In genomic region chr1:33346921-33347649, GRCh38 we compare ENCODE assay signal across 8 cellular contexts. TPM values are rescaled to one million over a fixed set of nuclear protein-coding genes. Genes with fewer than 3 reads are reported as not detected.
A peak's percentile ranks its signal among the peaks of the same experiment; 100 is the strongest.
DNase-seq lines count a peak whose midpoint lies in the region; ATAC-seq, FAIRE-seq and TF ChIP-seq lines count a peak whose summit lies in the region.

No MANE protein-coding gene starts in this region.

- TF ChIP-seq POLR2A in K562 (conservative IDR thresholded peaks at IDR 0.05), result peak; percentile 48; the same call in 1 of the 2 replicates

- no peaks in the 10 kb centered on the region for H3K27me3 ChIP-seq in K562 (ENCODE audit: control insufficient read depth in 2 of 2, insufficient read depth in 2 of 2, low read length in 2 of 2)
- H3K27me3 ChIP-seq in stomach smooth muscle (ENCODE audit: control insufficient read depth in 1 of 2, insufficient read depth in 2 of 2, low read length in 2 of 2), result no peaks in the 10 kb centered on the region

- FAIRE-seq in K562 (lab: Jason Lieb, UNC), result no peak

- H4K20me1 ChIP-seq in K562 (replicated peaks; ENCODE audit: control insufficient read depth, insufficient read depth, low read length), result peaks cover 26% of the 10 kb centered on the region

- H3K9me3 ChIP-seq in K562 (replicated peaks; ENCODE audit: control insufficient read depth, insufficient read depth, low read depth, low read length) (no peaks in the 10 kb centered on the region), stomach smooth muscle (ENCODE audit: control insufficient read depth in 2 of 2, low read length in 2 of 2) (no peaks in the 10 kb centered on the region)

- 33% methylated on average over 2 of the region's 2 CpGs for WGBS in K562 (ENCODE audit: insufficient coverage, low coverage, missing lambda C conversion rate)

- peaks cover 74% of the 10 kb centered on the region for H3K79me2 ChIP-seq in K562 (ENCODE audit: control insufficient read depth, insufficient read depth, low read length)

- in situ Hi-C loops in Caki2 (cut with HindIII; ENCODE audit: low pct_unique_long_range_greater_than_20kb, low sequenced_read_pairs) (no loop called here), K562 (cut with MboI) (no loop called here)

- H3K27ac ChIP-seq in K562 (ENCODE audit: extremely low read depth, low read depth, low read length) (peak overlapping the region; percentile 3; the same call in 1 of the 3 replicates), stomach smooth muscle (ENCODE audit: low read length) (peak overlapping the region; percentile 73)

- no peak for TF ChIP-seq CTCF in K562 (IDR thresholded peaks at IDR 0.05 in 2 of 3, conservative IDR thresholded peaks at IDR 0.05 in 1 of 3; ENCODE audit: insufficient read depth in 2 of 3, low read depth in 1 of 3, low read length in 3 of 3)

- ATAC-seq in K562 (0 out of 3 replicates have a peak, but pooled peaks have one; percentile 1), HG02885 (IDR thresholded peaks at IDR 0.05; ENCODE audit: poor library complexity, unreplicated experiment) (no peak), GM21360 (IDR thresholded peaks at IDR 0.05; ENCODE audit: unreplicated experiment) (no peak)

- DNase-seq in Caki2 (ENCODE audit: low read depth), result peak; percentile 71
- DNase-seq in MV-4-11 (lab: John Stamatoyannopoulos, UW), result peak; percentile 82
- peak in 2 of 4 experiments; percentile 36 to 61 for DNase-seq in K562 (ENCODE audit: extremely low read depth in 1 of 4, low spot score in 3 of 4)
- peak; percentile 97 for DNase-seq in kidney tubule cell (ENCODE audit: low spot score)
- DNase-seq in NCI-H1105 treated with DMSO at 0.1 percent for 48 hours (lab: John Stamatoyannopoulos, UW), result no peak

- H3K36me3 ChIP-seq in K562 (ENCODE audit: control insufficient read depth, insufficient read depth, low read length), result peaks cover 39% of the 10 kb centered on the region; the same call in 2 of the 3 replicates
- H3K36me3 ChIP-seq in stomach smooth muscle (ENCODE audit: control insufficient read depth in 2 of 2, insufficient read depth in 2 of 2, low read length in 2 of 2), result peaks cover 0 to 6% of the 10 kb centered on the region in 2 donors

- H3K4me1 ChIP-seq in K562 (replicated peaks in 1 of 2; ENCODE audit: control insufficient read depth in 2 of 2, insufficient read depth in 2 of 2, low read length in 2 of 2) (peaks cover 35% of the 10 kb centered on the region in 2 experiments), stomach smooth muscle (ENCODE audit: control insufficient read depth, insufficient read depth, low read length) (peaks cover 59% of the 10 kb centered on the region)

- 0 out of 2 replicates have a peak, but pooled peaks have one; percentile 19 for TF ChIP-seq EP300 in K562 (IDR thresholded peaks at IDR 0.05; ENCODE audit: low read length)

- no peak for TF ChIP-seq RAD21 in K562 (CRISPR knock-in tag; conservative IDR thresholded peaks at IDR 0.05 in 1 of 2, IDR thresholded peaks at IDR 0.05 in 1 of 2)

- H3K4me2 ChIP-seq in K562 (ENCODE audit: insufficient read depth, low read length), result peak overlapping the region; percentile 79

- H3K9ac ChIP-seq in K562 (ENCODE audit: insufficient read depth in 1 of 2, low read depth in 2 of 2, low read length in 2 of 2) (peak overlapping the region; percentile 21 to 49; a peak in 1 of 4 replicates), stomach smooth muscle (ENCODE audit: low read length in 2 of 2) (peak overlapping the region; percentile 80 to 93)

- BruUV-seq in K562 (replicated peaks; lab: Mats Ljungman, UMichigan), result no TSS peak

- H2AFZ ChIP-seq in K562 (ENCODE audit: low read depth, low read length), result no peak overlapping the region

- peak overlapping the region; percentile 71; the same call in 1 of the 2 replicates for H3K4me3 ChIP-seq in K562
- H3K4me3 ChIP-seq in stomach smooth muscle (ENCODE audit: low read length in 2 of 2), result peak overlapping the region; percentile 69 to 82

- H3K9me1 ChIP-seq in K562 (ENCODE audit: control insufficient read depth, insufficient read depth, low read length), result peaks cover 7% of the 10 kb centered on the region

- POLR2A ChIA-PET in K562 (lab: Yijun Ruan, JAX), result interaction anchor here (1.2 to 1.8 kb wide), 2 partner anchors 8 to 11 kb away, joined by 5 to 13 read pairs; no protein-coding TSS in a partner anchor

- intact Hi-C loops in K562 (cut with micrococcal nuclease), result no loop called here

- CTCF ChIA-PET in K562 (lab: Yijun Ruan, JAX; ENCODE audit: low intra/inter-chr PET ratio), result no interaction called here

TF ChIP-seq in K562, 482 proteins besides CTCF, POLR2A, EP300 and RAD21 (continues in another document):
- no peak for TF ChIP-seq SNAPC5 (CRISPR knock-in tag; IDR thresholded peaks at IDR 0.05)
- no peak; the same call in 1 of the 2 replicates for TF ChIP-seq ESRRA (IDR thresholded peaks at IDR 0.05; ENCODE audit: borderline replicate concordance, low read depth)
- no peak for TF ChIP-seq NR2C2 (CRISPR knock-in tag; IDR thresholded peaks at IDR 0.05)
- peak; percentile 84; the same call in 1 of the 2 replicates for TF ChIP-seq NR2C2 (tag; IDR thresholded peaks at IDR 0.05)
- TF ChIP-seq ZBTB33 (CRISPR knock-in tag; IDR thresholded peaks at IDR 0.05), result no peak
- TF ChIP-seq DPF2 (IDR thresholded peaks at IDR 0.05), result peak; percentile 57; the same call in 1 of the 2 replicates
- TF ChIP-seq GABPA (tag; conservative IDR thresholded peaks at IDR 0.05; ENCODE audit: low read depth), result peak; percentile 78
- no peak for TF ChIP-seq ZNF696 (CRISPR knock-in tag; conservative IDR thresholded peaks at IDR 0.05)
- no peak for TF ChIP-seq TEAD2 (tag; IDR thresholded peaks at IDR 0.05)
- TF ChIP-seq ID3 (CRISPR knock-in tag; IDR thresholded peaks at IDR 0.05), result no peak
- no peak for TF ChIP-seq ID3 (tag; IDR thresholded peaks at IDR 0.05)
- no peak for TF ChIP-seq MTF1 (CRISPR knock-in tag; IDR thresholded peaks at IDR 0.05; ENCODE audit: borderline replicate concordance)
- no peak for TF ChIP-seq BRD4 (IDR thresholded peaks at IDR 0.05)
- no peak for TF ChIP-seq LEF1 (IDR thresholded peaks at IDR 0.05)
- peak; percentile 65 for TF ChIP-seq NFIC (IDR thresholded peaks at IDR 0.05)
- TF ChIP-seq, protein P1, sequence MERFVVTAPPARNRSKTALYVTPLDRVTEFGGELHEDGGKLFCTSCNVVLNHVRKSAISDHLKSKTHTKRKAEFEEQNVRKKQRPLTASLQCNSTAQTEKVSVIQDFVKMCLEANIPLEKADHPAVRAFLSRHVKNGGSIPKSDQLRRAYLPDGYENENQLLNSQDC (CRISPR knock-in tag; IDR thresholded peaks at IDR 0.05), result no peak
- TF ChIP-seq E2F6 (IDR thresholded peaks at IDR 0.05; ENCODE audit: borderline replicate concordance in 1 of 2, extremely low read depth in 1 of 2, insufficient read depth in 1 of 2, insufficient read length in 1 of 2, low read depth in 1 of 2, low read length in 1 of 2, poor library complexity in 1 of 2, severe bottlenecking in 1 of 2), result no peak

RNA-seq across cellular contexts. Expression of gene A3GALT2, which starts 26.2 kb away (rescaled TPM):
- total RNA-seq in Caki2 (2014; rRNA removed; shearing (Covaris generic); ENCODE audit: low replicate concordance), result not detected in 2 replicates
- not detected in 2 replicates for total RNA-seq in K562 (2011; cell fraction: chromatin; rRNA removed; ENCODE audit: low replicate concordance)
- not detected in 2 replicates for total RNA-seq in K562 (2011; cell fraction: nucleolus; rRNA removed)
- total RNA-seq in K562 (2011; cell fraction: nucleoplasm; rRNA removed), result not detected in 2 replicates
- not detected in 2 replicates for total RNA-seq in K562 (2014; rRNA removed)
- total RNA-seq in K562 (2014; rRNA removed; fragmentation: Illumina TruSeq; extraction: Trizol), result not detected in 2 replicates
- not detected in 2 replicates for total RNA-seq in K562 (2015; rRNA removed; fragmentation: Illumina TruSeq; extraction: Trizol)
- not detected in 2 replicates for total RNA-seq in K562 (2021)
- polyA plus RNA-seq in K562 (2011; rRNA removed), result not detected in 2 replicates
- polyA plus RNA-seq in K562 (2011; cell fraction: cytosol; rRNA removed), result not detected in 2 replicates
- not detected in 2 replicates for polyA plus RNA-seq in K562 (2011; cell fraction: nucleus; rRNA removed)
- not detected in 2 replicates for polyA plus RNA-seq in K562 (2012)
- polyA plus RNA-seq in K562 (2014; fragmentation: Illumina TruSeq; extraction: Trizol), result not detected in 2 replicates
- polyA plus RNA-seq in K562 (2014; fragmentation: Nextera tagmentation; extraction: Ambion mirVana), result not detected
- not detected in 2 replicates for polyA plus RNA-seq in K562 (2014; rRNA removed)
- polyA minus RNA-seq in K562 (2011; rRNA and poly(A)+ RNA removed), result not detected in 2 replicates
- not detected in 2 replicates for polyA minus RNA-seq in K562 (2011; cell fraction: cytosol; rRNA and poly(A)+ RNA removed)
- not detected in 2 replicates for polyA minus RNA-seq in K562 (2011; cell fraction: nucleus; rRNA and poly(A)+ RNA removed)
